Comparison of ENCODE assay signal across 1 cellular context in genomic region chr10:14954001-14954770, GRCh38.
TF ChIP-seq lines count a peak whose summit lies in the region.

Gene DCLRE1C (minus strand): TSS chr10:14954096. CDS start chr10:14954010, 86 bp downstream.

TF ChIP-seq in K562, 482 proteins besides CTCF, POLR2A, EP300 and RAD21 (continued from another document and continues in another):
- TF ChIP-seq, protein P1, sequence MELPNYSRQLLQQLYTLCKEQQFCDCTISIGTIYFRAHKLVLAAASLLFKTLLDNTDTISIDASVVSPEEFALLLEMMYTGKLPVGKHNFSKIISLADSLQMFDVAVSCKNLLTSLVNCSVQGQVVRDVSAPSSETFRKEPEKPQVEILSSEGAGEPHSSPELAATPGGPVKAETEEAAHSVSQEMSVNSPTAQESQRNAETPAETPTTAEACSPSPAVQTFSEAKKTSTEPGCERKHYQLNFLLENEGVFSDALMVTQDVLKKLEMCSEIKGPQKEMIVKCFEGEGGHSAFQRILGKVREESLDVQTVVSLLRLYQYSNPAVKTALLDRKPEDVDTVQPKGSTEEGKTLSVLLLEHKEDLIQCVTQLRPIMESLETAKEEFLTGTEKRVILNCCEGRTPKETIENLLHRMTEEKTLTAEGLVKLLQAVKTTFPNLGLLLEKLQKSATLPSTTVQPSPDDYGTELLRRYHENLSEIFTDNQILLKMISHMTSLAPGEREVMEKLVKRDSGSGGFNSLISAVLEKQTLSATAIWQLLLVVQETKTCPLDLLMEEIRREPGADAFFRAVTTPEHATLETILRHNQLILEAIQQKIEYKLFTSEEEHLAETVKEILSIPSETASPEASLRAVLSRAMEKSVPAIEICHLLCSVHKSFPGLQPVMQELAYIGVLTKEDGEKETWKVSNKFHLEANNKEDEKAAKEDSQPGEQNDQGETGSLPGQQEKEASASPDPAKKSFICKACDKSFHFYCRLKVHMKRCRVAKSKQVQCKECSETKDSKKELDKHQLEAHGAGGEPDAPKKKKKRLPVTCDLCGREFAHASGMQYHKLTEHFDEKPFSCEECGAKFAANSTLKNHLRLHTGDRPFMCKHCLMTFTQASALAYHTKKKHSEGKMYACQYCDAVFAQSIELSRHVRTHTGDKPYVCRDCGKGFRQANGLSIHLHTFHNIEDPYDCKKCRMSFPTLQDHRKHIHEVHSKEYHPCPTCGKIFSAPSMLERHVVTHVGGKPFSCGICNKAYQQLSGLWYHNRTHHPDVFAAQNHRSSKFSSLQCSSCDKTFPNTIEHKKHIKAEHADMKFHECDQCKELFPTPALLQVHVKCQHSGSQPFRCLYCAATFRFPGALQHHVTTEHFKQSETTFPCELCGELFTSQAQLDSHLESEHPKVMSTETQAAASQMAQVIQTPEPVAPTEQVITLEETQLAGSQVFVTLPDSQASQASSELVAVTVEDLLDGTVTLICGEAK (IDR thresholded peaks at IDR 0.05), result peak; percentile 87
- TF ChIP-seq, protein P1 (CRISPR knock-in tag; IDR thresholded peaks at IDR 0.05), result no peak
- TF ChIP-seq ZNF57 (CRISPR knock-in tag; IDR thresholded peaks at IDR 0.05) (no peak), NONO (IDR thresholded peaks at IDR 0.05; ENCODE audit: low read depth in 2 of 2, low read length in 1 of 2) (peak in 1 of 2 experiments; percentile 64; a peak in 1 of 4 replicates), CLOCK (CRISPR knock-in tag; IDR thresholded peaks at IDR 0.05; ENCODE audit: borderline replicate concordance) (no peak), HDGF (IDR thresholded peaks at IDR 0.05) (no peak), LCOR (CRISPR knock-in tag; IDR thresholded peaks at IDR 0.05) (peak; percentile 96; the same call in 1 of the 2 replicates), HSF4 (CRISPR knock-in tag; IDR thresholded peaks at IDR 0.05; ENCODE audit: borderline replicate concordance) (no peak), RFX5 (IDR thresholded peaks at IDR 0.05; ENCODE audit: low read depth, low read length) (no peak), RAD51 (IDR thresholded peaks at IDR 0.05; ENCODE audit: borderline replicate concordance, low read depth) (no peak), ZNF384 (IDR thresholded peaks at IDR 0.05; ENCODE audit: low read depth, low read length) (no peak), HNRNPLL (IDR thresholded peaks at IDR 0.05; ENCODE audit: low read depth, low read length, poor library complexity, severe bottlenecking) (peak; percentile 71), HMG20B (CRISPR knock-in tag; IDR thresholded peaks at IDR 0.05) (no peak), FOSL1 (tag; conservative IDR thresholded peaks at IDR 0.05) (peak; percentile 50), FOS (IDR thresholded peaks at IDR 0.05; ENCODE audit: extremely low read depth, insufficient read length) (peak; percentile 86), HDAC2 (IDR thresholded peaks at IDR 0.05) (peak; percentile 91), NFATC3 (IDR thresholded peaks at IDR 0.05) (no peak), KDM1A (IDR thresholded peaks at IDR 0.05) (no peak), XRCC4 (IDR thresholded peaks at IDR 0.05; ENCODE audit: extremely low read depth, insufficient read depth, insufficient read length) (no peak), GTF2F1 (IDR thresholded peaks at IDR 0.05; ENCODE audit: low read depth, low read length) (no peak), ARNT (IDR thresholded peaks at IDR 0.05) (peak in 1 of 2 experiments; percentile 75; a peak in 1 of 4 replicates), PHF20 (IDR thresholded peaks at IDR 0.05; ENCODE audit: partially characterized antibody) (peak; percentile 84), BRD4 (IDR thresholded peaks at IDR 0.05) (no peak), NEUROD1 (IDR thresholded peaks at IDR 0.05; ENCODE audit: borderline replicate concordance, low read depth, low read length, partially characterized antibody) (peak; percentile 69), ZNF609 (CRISPR knock-in tag; IDR thresholded peaks at IDR 0.05; ENCODE audit: borderline replicate concordance) (no peak), NFIC (IDR thresholded peaks at IDR 0.05) (no peak; the same call in 1 of the 2 replicates), KDM5B (IDR thresholded peaks at IDR 0.05; ENCODE audit: insufficient replicate concordance, low read depth, low read length) (peak; percentile 91), CEBPG (CRISPR knock-in tag; IDR thresholded peaks at IDR 0.05) (no peak), CEBPG (tag; conservative IDR thresholded peaks at IDR 0.05 in 1 of 2, IDR thresholded peaks at IDR 0.05 in 1 of 2) (no peak), TCFL5 (CRISPR knock-in tag; conservative IDR thresholded peaks at IDR 0.05) (no peak), EGR1 (conservative IDR thresholded peaks at IDR 0.05) (peak; percentile 44; the same call in 1 of the 2 replicates), PTRF (tag; IDR thresholded peaks at IDR 0.05) (no peak), ZNF175 (CRISPR knock-in tag; IDR thresholded peaks at IDR 0.05; ENCODE audit: low read depth) (no peak), KHSRP (IDR thresholded peaks at IDR 0.05) (no peak), ZNF174 (CRISPR knock-in tag; IDR thresholded peaks at IDR 0.05) (no peak), ZNF707 (CRISPR knock-in tag; conservative IDR thresholded peaks at IDR 0.05) (no peak), ZNF592 (IDR thresholded peaks at IDR 0.05) (peak; percentile 83)
- TF ChIP-seq, protein P2, sequence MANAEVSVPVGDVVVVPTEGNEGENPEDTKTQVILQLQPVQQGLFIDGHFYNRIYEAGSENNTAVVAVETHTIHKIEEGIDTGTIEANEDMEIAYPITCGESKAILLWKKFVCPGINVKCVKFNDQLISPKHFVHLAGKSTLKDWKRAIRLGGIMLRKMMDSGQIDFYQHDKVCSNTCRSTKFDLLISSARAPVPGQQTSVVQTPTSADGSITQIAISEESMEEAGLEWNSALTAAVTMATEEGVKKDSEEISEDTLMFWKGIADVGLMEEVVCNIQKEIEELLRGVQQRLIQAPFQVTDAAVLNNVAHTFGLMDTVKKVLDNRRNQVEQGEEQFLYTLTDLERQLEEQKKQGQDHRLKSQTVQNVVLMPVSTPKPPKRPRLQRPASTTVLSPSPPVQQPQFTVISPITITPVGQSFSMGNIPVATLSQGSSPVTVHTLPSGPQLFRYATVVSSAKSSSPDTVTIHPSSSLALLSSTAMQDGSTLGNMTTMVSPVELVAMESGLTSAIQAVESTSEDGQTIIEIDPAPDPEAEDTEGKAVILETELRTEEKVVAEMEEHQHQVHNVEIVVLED (CRISPR knock-in tag; IDR thresholded peaks at IDR 0.05), result peak; percentile 31; the same call in 1 of the 2 replicates
- TF ChIP-seq, protein P3, sequence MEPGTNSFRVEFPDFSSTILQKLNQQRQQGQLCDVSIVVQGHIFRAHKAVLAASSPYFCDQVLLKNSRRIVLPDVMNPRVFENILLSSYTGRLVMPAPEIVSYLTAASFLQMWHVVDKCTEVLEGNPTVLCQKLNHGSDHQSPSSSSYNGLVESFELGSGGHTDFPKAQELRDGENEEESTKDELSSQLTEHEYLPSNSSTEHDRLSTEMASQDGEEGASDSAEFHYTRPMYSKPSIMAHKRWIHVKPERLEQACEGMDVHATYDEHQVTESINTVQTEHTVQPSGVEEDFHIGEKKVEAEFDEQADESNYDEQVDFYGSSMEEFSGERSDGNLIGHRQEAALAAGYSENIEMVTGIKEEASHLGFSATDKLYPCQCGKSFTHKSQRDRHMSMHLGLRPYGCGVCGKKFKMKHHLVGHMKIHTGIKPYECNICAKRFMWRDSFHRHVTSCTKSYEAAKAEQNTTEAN (CRISPR knock-in tag; IDR thresholded peaks at IDR 0.05), result no peak
